19 cellular contexts compared by ENCODE assay signal in genomic region chr14:51401756-51402155, GRCh38.
DNase-seq lines count a peak whose midpoint lies in the region; ATAC-seq and TF ChIP-seq lines count a peak whose summit lies in the region.
"Had no signal": no experiment of that assay in that cellular context is flagged by ENCODE, and none has a peak within 500 bp of the region (broad histone marks: within the 10 kb centered on the region; RNA-seq: fewer than 3 reads in every experiment).

No MANE protein-coding gene starts in this region.

- H3K4me3 ChIP-seq in skeletal muscle tissue (ENCODE audit: low read length in 3 of 3) (no peak overlapping the region), foreskin fibroblast (ENCODE audit: low read depth in 1 of 2, low read length in 2 of 2) (no peak overlapping the region)
- H3K4me3 ChIP-seq in effector memory CD4-positive, alpha-beta T cell (ENCODE audit: insufficient read depth, low read depth, low read length, poor library complexity, severe bottlenecking) = no peak overlapping the region
- H3K4me3 ChIP-seq: HAP-1 had no signal

- no peak for TF ChIP-seq CTCF in foreskin fibroblast (IDR thresholded peaks at IDR 0.05; ENCODE audit: low read depth, low read length)

- peak; percentile 71 for DNase-seq in Right ventricle myocardium inferior (ENCODE audit: missing footprints)
- no peak for DNase-seq in cardiac septum (ENCODE audit: low spot score)
- no peak for DNase-seq in T-helper 2 cell
- no peak for DNase-seq in kidney glomerular epithelial cell (lab: John Stamatoyannopoulos, UW)
- DNase-seq in foreskin fibroblast = no peak
- DNase-seq in effector memory CD4-positive, alpha-beta T cell = no peak
- DNase-seq: activated CD4-positive, alpha-beta T cell treated with anti-CD3 and anti-CD28 coated beads, Interleukin-2, amount 50 U/mL, for 4 hours; activated effector memory CD4-positive, alpha-beta T cell treated with Interleukin-2 at 50 U/mL for 16 hours; COR-L47; erythroblast; glutamatergic neuron; NCI-H187 treated with DMSO at 0.1 percent for 48 hours; NCI-H345; SIG-M5 had no signal

- ATAC-seq in Right ventricle myocardium inferior = peak; percentile 83
- ATAC-seq: stimulated activated effector memory CD8-positive, alpha-beta T cell treated with anti-CD3 and anti-CD28 coated beads, Interleukin-12 subunit alpha, Interleukin-12 subunit beta, amount 100 ng/mL, for 72 hours had no signal

- H3K9me3 ChIP-seq in skeletal muscle tissue (ENCODE audit: control insufficient read depth in 3 of 3, low read length in 3 of 3) = no peaks in the 10 kb centered on the region
- H3K9me3 ChIP-seq in effector memory CD4-positive, alpha-beta T cell (ENCODE audit: control insufficient read depth, low read length) = no peaks in the 10 kb centered on the region
- H3K9me3 ChIP-seq: HAP-1, neutrophil had no signal

- intact Hi-C loops in Right ventricle myocardium inferior (cut with DNase I) (no loop called here), cardiac septum (cut with DNase I) (no loop called here)

- no peak overlapping the region for H3K9ac ChIP-seq in skeletal muscle tissue (ENCODE audit: low read depth in 1 of 3, low read length in 3 of 3)

- H3K27ac ChIP-seq in layer of hippocampus (ENCODE audit: low read depth, low read length) (peak overlapping the region; percentile 48), skeletal muscle tissue (ENCODE audit: low read depth, low read length) (peak overlapping the region; percentile 62)
- no peak overlapping the region for H3K27ac ChIP-seq in effector memory CD4-positive, alpha-beta T cell (ENCODE audit: insufficient read depth, low read length, poor library complexity, severe bottlenecking)
- H3K27ac ChIP-seq: neutrophil had no signal

- H3K27me3 ChIP-seq in layer of hippocampus (ENCODE audit: control insufficient read depth, insufficient read depth, low read length) = no peaks in the 10 kb centered on the region
- no peaks in the 10 kb centered on the region for H3K27me3 ChIP-seq in skeletal muscle tissue (ENCODE audit: control insufficient read depth in 3 of 3, insufficient read depth in 3 of 3, low read length in 3 of 3)
- no peaks in the 10 kb centered on the region for H3K27me3 ChIP-seq in effector memory CD4-positive, alpha-beta T cell (replicated peaks; ENCODE audit: control insufficient read depth, insufficient read depth, low read length, poor library complexity, severe bottlenecking)

- no peaks in the 10 kb centered on the region for H3K36me3 ChIP-seq in skeletal muscle tissue (ENCODE audit: control insufficient read depth in 3 of 3, insufficient read depth in 3 of 3, low read length in 3 of 3)
- no peaks in the 10 kb centered on the region for H3K36me3 ChIP-seq in effector memory CD4-positive, alpha-beta T cell (ENCODE audit: control insufficient read depth, insufficient read depth, low read length)
- H3K36me3 ChIP-seq: HAP-1, neutrophil had no signal

- H3K4me1 ChIP-seq in skeletal muscle tissue (ENCODE audit: control insufficient read depth in 3 of 3, insufficient read depth in 3 of 3, low read length in 3 of 3) = peaks cover 2 to 16% (median 8%) of the 10 kb centered on the region in 3 donors
- H3K4me1 ChIP-seq in effector memory CD4-positive, alpha-beta T cell (ENCODE audit: control insufficient read depth, insufficient read depth, low read length, poor library complexity, severe bottlenecking) = no peaks in the 10 kb centered on the region
